Comparison of ENCODE assay signal across 32 cellular contexts in the genomic region with DNA sequence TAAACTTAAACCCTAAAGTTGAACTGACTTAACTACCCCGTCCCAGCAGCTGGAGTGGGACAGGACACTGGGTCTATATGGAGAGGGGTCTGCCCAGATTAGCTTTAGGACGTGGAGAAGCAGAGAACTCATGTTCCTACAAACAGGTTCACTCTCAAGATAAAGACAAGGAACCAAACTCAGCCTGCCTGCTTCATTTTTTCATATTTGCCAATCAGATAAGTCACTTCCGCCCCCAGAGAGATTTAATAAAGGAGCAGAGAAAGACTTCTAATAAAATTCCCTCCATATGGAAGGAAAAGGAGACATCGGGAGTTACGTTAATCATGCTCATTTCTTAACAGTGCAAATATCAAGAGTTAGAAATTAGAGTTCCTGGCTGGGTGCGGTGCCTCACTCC. TPM values are rescaled to one million over a fixed set of nuclear protein-coding genes. Genes with fewer than 3 reads are reported as not detected.
"Had no signal": no experiment of that assay in that cellular context is flagged by ENCODE, and none has a peak within 500 bp of the region (broad histone marks: within the 10 kb centered on the region; RNA-seq: fewer than 3 reads in every experiment).

No MANE protein-coding gene starts in this region.

- H3K36me3 ChIP-seq: neural progenitor cell, ovary, prostate gland, right lobe of liver, spleen, stomach, thoracic aorta, thyroid gland, tibial nerve, upper lobe of left lung, vagina had no signal

- H3K9me3 ChIP-seq: ovary, prostate gland, right lobe of liver, spleen, stomach, thoracic aorta, thyroid gland, tibial nerve, upper lobe of left lung, vagina had no signal

- DNase-seq: naive thymus-derived CD4-positive, alpha-beta T cell; natural killer cell; occipital lobe; ovary; right cardiac atrium; right lobe of liver; spleen; stimulated activated CD4-positive, alpha-beta T cell treated with anti-CD3 and anti-CD28 coated beads, Interleukin-12 subunit alpha, Interleukin-12 subunit beta, amount 100 ng/mL, for 4 hours; stimulated activated CD4-positive, alpha-beta T cell treated with anti-CD3 and anti-CD28 coated beads, Interleukin-1b, Interleukin-23, amount 100 ng/mL, for 48 hours; stimulated activated CD4-positive, alpha-beta T cell treated with anti-CD3 and anti-CD28 coated beads, Interleukin-4, amount 100 ng/mL, for 1 hour; stimulated activated CD4-positive, alpha-beta T cell treated with anti-CD3 and anti-CD28 coated beads, Interleukin-4, amount 100 ng/mL, for 4 hours; stimulated activated CD8-positive, alpha-beta memory T cell treated with anti-CD3 and anti-CD28 coated beads, Interleukin-4, amount 100 ng/mL, for 48 hours; stimulated activated naive CD4-positive, alpha-beta T cell treated with Interleukin-2 at 50 U/mL for 16 hours; stomach; thyroid gland; trophoblast cell; upper lobe of left lung had no signal

- H3K4me1 ChIP-seq: neural progenitor cell, prostate gland, right lobe of liver, spleen, stomach, thyroid gland, tibial nerve, upper lobe of left lung, vagina had no signal

- H3K27ac ChIP-seq: neural progenitor cell, ovary, prostate gland, right lobe of liver, skin epidermis, spleen, stomach, thoracic aorta, thyroid gland, tibial nerve, upper lobe of left lung, vagina had no signal

- FAIRE-seq: urothelium cell line had no signal

- ATAC-seq: naive thymus-derived CD4-positive, alpha-beta T cell; natural killer cell; right cardiac atrium; right lobe of liver; stimulated activated memory B cell treated with anti-CD40 and anti-IgM and Interleukin-4, amounts not matched to agents 10 μg/mL and 1 μg/mL and 100 μg/mL, for 72 hours had no signal

- H3K27me3 ChIP-seq: neural progenitor cell, ovary, right lobe of liver, thyroid gland, tibial nerve, upper lobe of left lung, vagina had no signal

- H3K4me3 ChIP-seq: neural progenitor cell, ovary, prostate gland, right lobe of liver, skin epidermis, smooth muscle cell, spleen, stomach, thoracic aorta, thyroid gland, tibial nerve, upper lobe of left lung, vagina had no signal

RNA-seq across cellular contexts. Expression of gene TCL1A, which starts 42.2 kb away (rescaled TPM):
- total RNA-seq: osteoblast, ovary, pulmonary artery endothelial cell, renal cortical epithelial cell, right cardiac atrium, smooth muscle cell, subcutaneous adipose tissue, temporal lobe, thoracic aorta, thyroid gland, tibial nerve, ureter, vagina had no signal
